9 cellular contexts compared by ENCODE assay signal in the genomic region with DNA sequence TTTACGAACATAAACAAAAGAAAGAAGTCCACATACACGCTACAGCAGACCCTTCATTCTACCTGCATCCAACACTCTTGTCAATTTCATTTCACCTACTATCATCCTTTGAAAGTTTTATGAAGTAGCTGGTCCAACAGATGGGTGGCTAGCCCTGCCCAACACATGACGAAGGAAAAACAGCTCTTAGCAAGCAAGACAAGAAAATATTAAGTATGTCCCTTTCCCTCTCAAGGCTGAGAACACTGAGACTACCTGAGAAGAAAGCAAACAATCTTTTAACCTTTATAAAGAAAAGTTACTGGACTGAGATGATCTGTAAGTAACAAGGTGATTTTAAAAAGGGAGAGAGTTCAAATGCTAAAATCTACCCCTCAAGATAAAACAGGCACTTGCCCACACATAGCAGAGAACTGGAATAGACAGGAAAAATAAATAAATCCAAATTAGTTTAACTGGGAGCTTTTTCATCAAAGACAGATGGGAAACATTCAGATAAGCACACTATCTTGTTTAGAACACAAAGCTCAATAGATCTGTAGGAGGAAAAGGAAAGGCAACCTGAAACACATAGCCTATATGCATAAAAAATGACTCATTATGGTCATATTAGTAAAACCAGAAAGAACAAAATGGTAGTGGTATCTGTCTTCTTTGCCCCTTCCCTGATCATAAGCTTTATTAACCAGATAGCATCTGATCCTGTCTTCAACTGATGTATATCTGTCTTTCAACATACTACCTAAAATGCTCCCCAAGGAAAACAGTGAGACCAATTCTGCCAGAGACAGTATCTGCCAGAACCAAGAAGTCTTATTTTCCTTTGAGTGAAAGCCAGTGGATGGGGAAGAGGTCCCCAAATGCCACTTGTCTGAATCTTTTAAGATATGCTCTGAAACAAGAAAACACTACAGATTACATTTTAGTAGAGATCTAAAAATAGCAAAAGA.
DNase-seq lines count a peak whose midpoint lies in the region; ATAC-seq and TF ChIP-seq lines count a peak whose summit lies in the region.
"Had no signal": no experiment of that assay in that cellular context is flagged by ENCODE, and none has a peak within 500 bp of the region (broad histone marks: within the 10 kb centered on the region; RNA-seq: fewer than 3 reads in every experiment).

No MANE protein-coding gene starts in this region.

- no peaks in the 10 kb centered on the region for H3K27me3 Mint-ChIP-seq in T-helper 2 cell treated with Interferon-gamma antibody and Interleukin-4, amounts not matched to agents 5 μg/mL and 100 μg/mL, for 36 hours (ENCODE audit: low read depth)

- DNase-seq in activated CD4-positive, CD25-positive, alpha-beta regulatory T cell treated with anti-CD3 and anti-CD28 coated beads, Interleukin-2, amount 50 U/mL, for 72 hours, result no peak
- no peak for DNase-seq in T-helper 2 cell treated with Interferon-gamma antibody and Interleukin-4, amounts not matched to agents 5 μg/mL and 100 μg/mL, for 36 hours (ENCODE audit: low spot score)
- DNase-seq in foreskin keratinocyte, result no peak
- no peak for DNase-seq in suprapubic skin (ENCODE audit: low spot score in 2 of 2)
- DNase-seq: activated CD4-positive, CD25-positive, alpha-beta regulatory T cell had no signal

- TF ChIP-seq EP300 in suprapubic skin (IDR thresholded peaks at IDR 0.05), result no peak

- peaks cover 60% of the 10 kb centered on the region for H3K4me1 Mint-ChIP-seq in T-helper 2 cell treated with Interferon-gamma antibody and Interleukin-4, amounts not matched to agents 5 μg/mL and 100 μg/mL, for 36 hours (ENCODE audit: low read depth)

- peaks cover 39% of the 10 kb centered on the region for H3K4me1 ChIP-seq in foreskin keratinocyte
- H3K4me1 ChIP-seq in suprapubic skin, result peaks cover 44% of the 10 kb centered on the region

- H3K27ac Mint-ChIP-seq in T-helper 2 cell treated with Interferon-gamma antibody and Interleukin-4, amounts not matched to agents 5 μg/mL and 100 μg/mL, for 36 hours, result peak overlapping the region; percentile 59

- ATAC-seq in activated CD4-positive, CD25-positive, alpha-beta regulatory T cell treated with anti-CD3 and anti-CD28 coated beads, Interleukin-2, amount 50 U/mL, for 24 hours, result peak; percentile 64 to 67
- ATAC-seq in foreskin keratinocyte, result no peak
- ATAC-seq in HG03571 (IDR thresholded peaks at IDR 0.05; ENCODE audit: unreplicated experiment), result no peak
- ATAC-seq in GM18498 (IDR thresholded peaks at IDR 0.05; ENCODE audit: unreplicated experiment), result no peak
- ATAC-seq in HG02870 (IDR thresholded peaks at IDR 0.05; ENCODE audit: unreplicated experiment), result no peak

- TF ChIP-seq CTCF in foreskin keratinocyte (conservative IDR thresholded peaks at IDR 0.05) (no peak), suprapubic skin (IDR thresholded peaks at IDR 0.05) (no peak)

- H3K4me3 ChIP-seq in suprapubic skin, result peak overlapping the region; percentile 19

- WGBS in suprapubic skin, result 79% methylated on average over 3 of the region's 3 CpGs

- no peaks in the 10 kb centered on the region for H3K9me3 Mint-ChIP-seq in T-helper 2 cell treated with Interferon-gamma antibody and Interleukin-4, amounts not matched to agents 5 μg/mL and 100 μg/mL, for 36 hours

- H3K27ac ChIP-seq in foreskin keratinocyte (peak overlapping the region; percentile 66), suprapubic skin (peak overlapping the region; percentile 10)

- H3K9me3 ChIP-seq in suprapubic skin, result no peaks in the 10 kb centered on the region

- no peak for TF ChIP-seq POLR2A in suprapubic skin (IDR thresholded peaks at IDR 0.05)

- peak overlapping the region; percentile 81 for H3K4me3 Mint-ChIP-seq in T-helper 2 cell treated with Interferon-gamma antibody and Interleukin-4, amounts not matched to agents 5 μg/mL and 100 μg/mL, for 36 hours

- no peaks in the 10 kb centered on the region for H3K27me3 ChIP-seq in foreskin keratinocyte
- no peaks in the 10 kb centered on the region for H3K27me3 ChIP-seq in suprapubic skin

- H3K36me3 Mint-ChIP-seq in T-helper 2 cell treated with Interferon-gamma antibody and Interleukin-4, amounts not matched to agents 5 μg/mL and 100 μg/mL, for 36 hours (ENCODE audit: low read depth), result peaks cover 4% of the 10 kb centered on the region

- no peaks in the 10 kb centered on the region for H3K36me3 ChIP-seq in suprapubic skin

Comparison
In these comparisons a context has a peak if more than half of its experiments do, and no peak if none do; other contexts are left out.
1. ATAC-seq: peak in activated CD4-positive, CD25-positive, alpha-beta regulatory T cell treated with anti-CD3 and anti-CD28 coated beads, Interleukin-2, amount 50 U/mL, for 24 hours (2 of 2); none in foreskin keratinocyte (single experiment), HG03571 (single experiment), GM18498 (single experiment) and HG02870 (single experiment).